Comparison of ENCODE assay signal across 8 cellular contexts in the genomic region with DNA sequence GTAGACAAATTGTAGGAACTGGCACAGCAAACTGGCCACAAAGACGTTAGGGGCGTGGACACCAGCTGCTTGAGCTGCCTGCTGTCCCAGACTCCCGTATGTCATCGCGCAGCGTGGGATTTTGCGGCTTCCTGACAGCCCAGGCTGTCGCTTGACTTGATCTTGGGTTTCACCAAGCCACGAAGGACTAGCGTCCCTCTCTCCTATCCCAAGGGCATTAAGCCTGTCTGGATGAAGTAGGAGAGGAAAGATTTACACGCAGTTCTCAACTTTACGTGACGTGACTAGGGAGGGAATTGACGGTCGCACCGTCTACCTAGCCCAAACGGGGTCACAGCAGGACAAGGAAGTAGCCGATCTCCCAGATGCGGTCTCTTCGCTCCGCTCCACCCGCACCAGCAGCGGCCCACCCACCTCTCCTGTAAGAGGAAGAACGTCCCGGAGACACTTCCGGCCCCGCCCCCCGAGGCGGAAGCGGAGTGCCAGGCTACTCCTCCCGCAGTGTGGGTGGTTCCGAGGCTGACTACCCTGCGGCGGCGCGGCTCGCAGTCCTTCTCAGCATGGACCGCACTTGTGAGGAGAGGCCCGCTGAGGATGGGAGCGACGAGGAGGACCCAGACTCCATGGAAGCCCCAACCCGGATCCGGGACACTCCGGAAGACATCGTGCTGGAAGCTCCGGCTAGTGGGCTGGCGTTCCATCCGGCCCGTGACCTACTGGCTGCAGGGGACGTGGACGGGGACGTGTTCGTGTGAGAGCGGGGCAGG.
DNase-seq lines count a peak whose midpoint lies in the region; ATAC-seq and TF ChIP-seq lines count a peak whose summit lies in the region.

A gene with protein sequence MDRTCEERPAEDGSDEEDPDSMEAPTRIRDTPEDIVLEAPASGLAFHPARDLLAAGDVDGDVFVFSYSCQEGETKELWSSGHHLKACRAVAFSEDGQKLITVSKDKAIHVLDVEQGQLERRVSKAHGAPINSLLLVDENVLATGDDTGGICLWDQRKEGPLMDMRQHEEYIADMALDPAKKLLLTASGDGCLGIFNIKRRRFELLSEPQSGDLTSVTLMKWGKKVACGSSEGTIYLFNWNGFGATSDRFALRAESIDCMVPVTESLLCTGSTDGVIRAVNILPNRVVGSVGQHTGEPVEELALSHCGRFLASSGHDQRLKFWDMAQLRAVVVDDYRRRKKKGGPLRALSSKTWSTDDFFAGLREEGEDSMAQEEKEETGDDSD (plus strand): TSS at position 552 of the 767 bp plus-strand sequence. CDS start 9 bp downstream, at position 561.

- DNase-seq in AML-193 (lab: John Stamatoyannopoulos, UW): peak; percentile 92 to 93
- DNase-seq in NCI-H524 (lab: John Stamatoyannopoulos, UW): peak; percentile 83 to 92
- peak; percentile 94 to 95 for DNase-seq in activated CD4-positive, alpha-beta T cell treated with anti-CD3 and anti-CD28 coated beads for 4 hours
- DNase-seq in kidney glomerular epithelial cell (lab: John Stamatoyannopoulos, UW): peak; percentile 90
- peak; percentile 84 to 91 for DNase-seq in stimulated activated CD4-positive, alpha-beta T cell treated with anti-CD3 and anti-CD28 coated beads, Interleukin-1b, Interleukin-23, amount 100 ng/mL, for 1 hour (ENCODE audit: low read depth in 2 of 2)

- peak; percentile 94 for TF ChIP-seq POLR2A in GM19099 (IDR thresholded peaks at IDR 0.05; ENCODE audit: extremely low read depth, insufficient read length, low read depth)

- peak within 1 kb of the TSS; percentile 96 for H3K27ac ChIP-seq in cingulate gyrus (ENCODE audit: low read depth, low read length)

- peak; percentile 98 for ATAC-seq in HG03432 (IDR thresholded peaks at IDR 0.05; ENCODE audit: unreplicated experiment)

Comparison
In these comparisons a context has a peak if more than half of its experiments do, and no peak if none do; other contexts are left out.
1. Peak in every context shown above with its lines: DNase-seq, ATAC-seq and H3K27ac ChIP-seq.